In the genomic region with DNA sequence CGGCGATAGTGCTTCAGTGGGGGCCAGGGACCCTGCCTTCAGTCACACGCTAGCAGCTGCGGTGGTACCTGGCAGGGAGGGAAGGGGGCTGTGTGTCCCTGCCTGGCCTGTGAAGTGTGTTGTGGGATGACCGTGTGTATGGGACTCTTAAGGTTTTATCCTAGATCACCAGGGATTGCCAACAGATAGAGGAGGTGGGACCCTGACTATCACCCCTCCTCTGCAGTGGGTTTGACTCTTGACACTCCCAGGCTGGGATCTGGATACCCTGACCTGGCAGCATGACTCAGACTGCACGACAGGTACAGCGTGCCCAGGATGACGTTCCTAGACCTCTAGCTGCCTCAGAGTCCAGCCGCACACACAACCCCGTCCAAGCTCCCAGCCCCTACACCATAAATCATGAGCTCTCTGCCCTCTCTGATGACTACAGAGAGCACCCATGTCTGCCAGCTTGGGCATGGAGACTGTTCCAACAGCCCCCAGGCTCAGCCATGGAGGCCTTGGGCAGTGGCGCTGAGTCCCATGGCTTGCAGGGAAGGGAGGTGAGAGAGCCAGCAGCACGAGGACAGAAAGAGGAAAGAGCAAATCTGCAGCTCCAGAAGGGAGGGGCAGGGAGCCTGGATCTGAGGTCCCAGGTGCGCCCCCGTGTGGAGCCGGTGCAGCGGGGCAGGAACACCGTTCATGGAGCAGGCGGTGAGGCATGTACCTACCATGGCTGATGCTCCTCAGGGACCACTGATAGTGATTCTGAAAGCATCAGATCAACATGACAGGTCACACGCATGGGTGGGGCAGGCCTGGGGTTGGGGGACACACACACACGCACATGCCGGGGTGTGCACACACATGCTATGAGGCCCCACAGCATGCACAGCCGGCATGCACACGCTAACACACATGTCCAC, we compare ENCODE assay signal across 8 cellular contexts.
DNase-seq lines count a peak whose midpoint lies in the region; ATAC-seq and TF ChIP-seq lines count a peak whose summit lies in the region.

No MANE protein-coding gene starts in this region.

- H3K27me3 Mint-ChIP-seq in activated T-helper 17 cell treated with anti-CD3 and anti-CD28 coated beads, Interleukin-2, amount 50 U/mL, for 72 hours = peaks cover 4% of the 10 kb centered on the region

- no peak overlapping the region for H3K27ac ChIP-seq in hepatocyte

- H3K4me1 Mint-ChIP-seq in activated T-helper 17 cell treated with anti-CD3 and anti-CD28 coated beads, Interleukin-2, amount 50 U/mL, for 72 hours = no peaks in the 10 kb centered on the region

- H3K27me3 ChIP-seq in H7 (ENCODE audit: control insufficient read depth, insufficient read depth, low read length) (no peaks in the 10 kb centered on the region), hepatocyte (no peaks in the 10 kb centered on the region)

- H3K79me2 ChIP-seq in hepatocyte = no peaks in the 10 kb centered on the region

- no peak overlapping the region for H3K4me2 ChIP-seq in hepatocyte

- H3K4me3 Mint-ChIP-seq in activated T-helper 17 cell treated with anti-CD3 and anti-CD28 coated beads, Interleukin-2, amount 50 U/mL, for 72 hours = no peak overlapping the region

- TF ChIP-seq CTCF in hepatocyte (IDR thresholded peaks at IDR 0.05; ENCODE audit: poor library complexity) = peak; percentile 25

- no peaks in the 10 kb centered on the region for H3K4me1 ChIP-seq in hepatocyte (ENCODE audit: insufficient read depth)

- ATAC-seq in activated T-helper 17 cell treated with anti-CD3 and anti-CD28 coated beads, Interleukin-2, amount 50 U/mL, for 72 hours (replicated peaks) = peak; percentile 60
- no peak for ATAC-seq in GM18907 (IDR thresholded peaks at IDR 0.05; ENCODE audit: unreplicated experiment)

- peak; percentile 64 for DNase-seq in COLO668 (lab: John Stamatoyannopoulos, UW; ENCODE audit: unreplicated experiment)
- peak; percentile 81 for DNase-seq in H7
- DNase-seq in NOMO-1 treated with DMSO at 0.1 percent for 48 hours (lab: John Stamatoyannopoulos, UW; ENCODE audit: unreplicated experiment) = peak; percentile 51
- peak; percentile 68 for DNase-seq in hepatocyte (ENCODE audit: low spot score)
- DNase-seq in stimulated activated CD4-positive, alpha-beta T cell treated with anti-CD3 and anti-CD28 coated beads, TNF-alpha, amount 100 ng/mL, for 48 hours (ENCODE audit: low read depth in 3 of 3) = peak in 2 of 3 donors; percentile 46 to 72
- no peak for DNase-seq in pons (ENCODE audit: low spot score)

- no peak overlapping the region for H3K27ac Mint-ChIP-seq in activated T-helper 17 cell treated with anti-CD3 and anti-CD28 coated beads, Interleukin-2, amount 50 U/mL, for 72 hours

- H3K4me3 ChIP-seq in H7 (ENCODE audit: insufficient read depth, low read depth, low read length) (no peak overlapping the region), hepatocyte (no peak overlapping the region)

- 74% methylated on average over 17 of the region's 23 CpGs for WGBS in hepatocyte (ENCODE audit: low lambda C conversion rate, missing lambda C conversion rate)

- no peak overlapping the region for H2AFZ ChIP-seq in hepatocyte

- H4K20me1 ChIP-seq in hepatocyte (ENCODE audit: insufficient read depth, poor library complexity, severe bottlenecking) = no peaks in the 10 kb centered on the region

- no peaks in the 10 kb centered on the region for H3K9me3 Mint-ChIP-seq in activated T-helper 17 cell treated with anti-CD3 and anti-CD28 coated beads, Interleukin-2, amount 50 U/mL, for 72 hours

- H3K9me3 ChIP-seq in hepatocyte (ENCODE audit: low read depth) = no peaks in the 10 kb centered on the region

- H3K36me3 Mint-ChIP-seq in activated T-helper 17 cell treated with anti-CD3 and anti-CD28 coated beads, Interleukin-2, amount 50 U/mL, for 72 hours (ENCODE audit: low read depth) = no peaks in the 10 kb centered on the region

- H3K9me2 ChIP-seq in hepatocyte (replicated peaks; ENCODE audit: insufficient read depth) = no peaks in the 10 kb centered on the region

- H3K36me3 ChIP-seq in H7 (replicated peaks; ENCODE audit: control insufficient read depth, insufficient read depth, low read length) (no peaks in the 10 kb centered on the region), hepatocyte (replicated peaks; ENCODE audit: insufficient read depth, low read depth) (no peaks in the 10 kb centered on the region)
